19 cellular contexts compared by ENCODE assay signal in genomic region chr5:178387856-178388190, GRCh38.
"Had no signal": no experiment of that assay in that cellular context is flagged by ENCODE, and none has a peak within 500 bp of the region (broad histone marks: within the 10 kb centered on the region; RNA-seq: fewer than 3 reads in every experiment).

No MANE protein-coding gene starts in this region.

- H3K4me3 Mint-ChIP-seq: activated B cell treated with CpG ODN at 0.5 μM for 24 hours; activated CD8-positive, alpha-beta T cell treated with anti-CD3 and anti-CD28 coated beads for 36 hours; activated naive CD8-positive, alpha-beta T cell treated with anti-CD3 and anti-CD28 coated beads for 36 hours; activated T-cell treated with anti-CD3 and anti-CD28 coated beads, Interleukin-2, amount 50 U/mL, for 4 hours; effector memory CD8-positive, alpha-beta T cell; naive thymus-derived CD4-positive, alpha-beta T cell; stimulated activated effector memory CD8-positive, alpha-beta T cell treated with anti-CD3 and anti-CD28 coated beads, Interleukin-12 subunit alpha, Interleukin-12 subunit beta, amount 100 ng/mL, for 72 hours had no signal

- H3K9me3 Mint-ChIP-seq: activated B cell treated with CpG ODN at 0.5 μM for 24 hours; activated CD8-positive, alpha-beta T cell treated with anti-CD3 and anti-CD28 coated beads for 36 hours; activated naive CD8-positive, alpha-beta T cell treated with anti-CD3 and anti-CD28 coated beads for 36 hours; activated T-cell treated with anti-CD3 and anti-CD28 coated beads, Interleukin-2, amount 50 U/mL, for 4 hours; effector memory CD8-positive, alpha-beta T cell; naive thymus-derived CD4-positive, alpha-beta T cell; stimulated activated effector memory CD8-positive, alpha-beta T cell treated with anti-CD3 and anti-CD28 coated beads, Interleukin-12 subunit alpha, Interleukin-12 subunit beta, amount 100 ng/mL, for 72 hours had no signal

- H3K27ac Mint-ChIP-seq: activated B cell treated with CpG ODN at 0.5 μM for 24 hours; activated CD8-positive, alpha-beta T cell treated with anti-CD3 and anti-CD28 coated beads for 36 hours; activated naive CD8-positive, alpha-beta T cell treated with anti-CD3 and anti-CD28 coated beads for 36 hours; effector memory CD8-positive, alpha-beta T cell; naive thymus-derived CD4-positive, alpha-beta T cell; stimulated activated effector memory CD8-positive, alpha-beta T cell treated with anti-CD3 and anti-CD28 coated beads, Interleukin-12 subunit alpha, Interleukin-12 subunit beta, amount 100 ng/mL, for 72 hours had no signal

- H3K4me1 ChIP-seq: foreskin keratinocyte had no signal

- H3K36me3 ChIP-seq: brain microvascular endothelial cell, tibial nerve had no signal

- H3K4me3 ChIP-seq: mucosa of descending colon, tibial nerve had no signal

- H3K27ac ChIP-seq: brain microvascular endothelial cell, foreskin keratinocyte, tibial nerve had no signal

- H3K36me3 Mint-ChIP-seq: activated naive CD8-positive, alpha-beta T cell treated with anti-CD3 and anti-CD28 coated beads for 36 hours; naive thymus-derived CD4-positive, alpha-beta T cell; stimulated activated effector memory CD8-positive, alpha-beta T cell treated with anti-CD3 and anti-CD28 coated beads, Interleukin-12 subunit alpha, Interleukin-12 subunit beta, amount 100 ng/mL, for 72 hours had no signal

- H3K9me3 ChIP-seq: mucosa of descending colon, tibial nerve had no signal

- H3K4me1 Mint-ChIP-seq: activated B cell treated with CpG ODN at 0.5 μM for 24 hours; activated naive CD8-positive, alpha-beta T cell treated with anti-CD3 and anti-CD28 coated beads for 36 hours; naive thymus-derived CD4-positive, alpha-beta T cell; stimulated activated effector memory CD8-positive, alpha-beta T cell treated with anti-CD3 and anti-CD28 coated beads, Interleukin-12 subunit alpha, Interleukin-12 subunit beta, amount 100 ng/mL, for 72 hours had no signal

- DNase-seq: activated B cell treated with CpG ODN at 0.5 μM for 24 hours; activated CD4-positive, alpha-beta T cell treated with anti-CD3 and anti-CD28 coated beads for 48 hours; activated CD8-positive, alpha-beta T cell treated with anti-CD3 and anti-CD28 coated beads for 36 hours; activated gamma-delta T cell treated with Interleukin-2 at 50 U/mL for 16 hours; activated naive CD8-positive, alpha-beta T cell treated with anti-CD3 and anti-CD28 coated beads for 36 hours; activated T-cell treated with anti-CD3 and anti-CD28 coated beads, Interleukin-2, amount 50 U/mL, for 4 hours; dermis blood vessel endothelial cell; effector memory CD8-positive, alpha-beta T cell; foreskin keratinocyte; mammary epithelial cell; naive thymus-derived CD4-positive, alpha-beta T cell; stimulated activated CD4-positive, alpha-beta T cell treated with anti-CD3 and anti-CD28 coated beads, Interleukin-12 subunit alpha, Interleukin-12 subunit beta, amount 100 ng/mL, for 4 hours; stimulated activated CD4-positive, alpha-beta T cell treated with anti-CD3 and anti-CD28 coated beads, Interleukin-2, amount 100 ng/mL, for 24 hours; SW 1271 had no signal

- ATAC-seq: activated CD8-positive, alpha-beta T cell treated with anti-CD3 and anti-CD28 coated beads for 36 hours; activated T-cell treated with anti-CD3 and anti-CD28 coated beads, Interleukin-2, amount 50 U/mL, for 4 hours; effector memory CD8-positive, alpha-beta T cell; foreskin keratinocyte; sciatic nerve; stimulated activated effector memory CD8-positive, alpha-beta T cell treated with anti-CD3 and anti-CD28 coated beads, Interleukin-12 subunit alpha, Interleukin-12 subunit beta, amount 100 ng/mL, for 72 hours had no signal
